14 cellular contexts compared by ENCODE assay signal in the genomic region with DNA sequence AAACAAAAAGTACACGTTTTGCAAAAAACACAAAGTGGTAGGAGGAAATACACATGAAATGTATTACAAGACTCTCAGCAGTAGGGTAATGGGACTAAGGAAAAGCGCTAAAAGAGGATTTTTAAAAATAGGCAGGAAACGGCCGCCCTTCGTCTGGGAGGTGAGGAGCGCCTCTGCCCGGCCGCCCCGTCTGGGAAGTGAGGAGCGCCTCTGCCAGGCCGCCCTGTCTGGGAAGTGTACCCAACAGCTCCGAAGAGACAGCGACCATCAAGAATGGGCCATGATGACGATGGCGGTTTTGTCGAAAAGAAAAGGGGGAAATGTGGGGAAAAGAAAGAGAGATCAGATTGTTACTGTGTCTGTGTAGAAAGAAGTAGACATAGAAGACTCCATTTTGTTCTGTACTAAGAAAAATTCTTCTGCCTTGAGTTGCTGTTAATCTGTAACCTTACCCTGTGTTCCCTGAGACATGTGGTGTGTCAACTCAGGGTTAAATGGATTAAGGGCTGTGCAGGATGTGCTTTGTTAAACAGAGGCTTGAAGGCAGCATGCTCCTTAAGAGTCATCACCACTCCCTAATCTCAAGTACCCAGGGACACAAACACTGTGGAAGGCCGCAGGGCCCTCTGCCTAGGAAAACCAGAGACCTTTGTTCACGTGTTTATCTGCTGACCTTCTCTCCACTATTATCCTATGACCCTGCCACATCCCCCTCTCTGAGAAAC. TPM values are rescaled to one million over a fixed set of nuclear protein-coding genes. Genes with fewer than 3 reads are reported as not detected.
DNase-seq lines count a peak whose midpoint lies in the region; ATAC-seq and TF ChIP-seq lines count a peak whose summit lies in the region.
"Not testable (repeated sequence)": the region's sequence is repeated elsewhere in the genome, so short reads cannot be mapped to it uniquely, and the experiment has no call there.
"Had no signal": no experiment of that assay in that cellular context is flagged by ENCODE, and none has a peak within 500 bp of the region (broad histone marks: within the 10 kb centered on the region; RNA-seq: fewer than 3 reads in every experiment).

No MANE protein-coding gene starts in this region.

- H3K4me1 ChIP-seq in left lung, result not testable (repeated sequence)

- intact Hi-C loops in left lung (cut with DNase I), result not testable (repeated sequence)

- H3K9me3 Mint-ChIP-seq in endothelial cell (ENCODE audit: unreplicated experiment), result not testable (repeated sequence)

- H3K27ac Mint-ChIP-seq in endothelial cell (ENCODE audit: unreplicated experiment), result peak overlapping the region; percentile 24

- peak; percentile 68 for DNase-seq in Caki2 (ENCODE audit: low read depth)
- peak; percentile 66 for DNase-seq in LHCN-M2 (ENCODE audit: low read depth)
- peak; percentile 58 for DNase-seq in SK-N-DZ (ENCODE audit: low spot score)
- not testable (repeated sequence) for DNase-seq in endothelial cell (ENCODE audit: low spot score); left lung
- peak; percentile 51 for DNase-seq in glomerular visceral epithelial cell (ENCODE audit: extremely low spot score)
- DNase-seq in retinal pigment epithelial cell (ENCODE audit: low read depth), result peak; percentile 68

- not testable (repeated sequence) for H3K36me3 ChIP-seq in left lung

- peaks cover 11% of the 10 kb centered on the region for H3K4me1 Mint-ChIP-seq in endothelial cell (ENCODE audit: unreplicated experiment)

- TF ChIP-seq CTCF in endothelial cell (IDR thresholded peaks at IDR 0.05; ENCODE audit: unreplicated experiment); left lung (IDR thresholded peaks at IDR 0.05); retinal pigment epithelial cell (conservative IDR thresholded peaks at IDR 0.05; ENCODE audit: low read depth, low read length): not testable (repeated sequence)

- H3K27me3 ChIP-seq in left lung, result not testable (repeated sequence)

- not testable (repeated sequence) for H3K4me3 ChIP-seq in left lung; retinal pigment epithelial cell (ENCODE audit: low read length)

- not testable (repeated sequence) for H3K36me3 Mint-ChIP-seq in endothelial cell (ENCODE audit: low read depth, unreplicated experiment)

- ATAC-seq in left lung, result peak; percentile 41

- peak overlapping the region in 1 of 2 donors; percentile 33 for H3K27ac ChIP-seq in left lung

- H3K4me3 Mint-ChIP-seq in endothelial cell (ENCODE audit: unreplicated experiment), result not testable (repeated sequence)

- in situ Hi-C loops in Caki2 (cut with HindIII; ENCODE audit: low pct_unique_long_range_greater_than_20kb, low sequenced_read_pairs), result not testable (repeated sequence)

- H3K27me3 Mint-ChIP-seq in endothelial cell (ENCODE audit: unreplicated experiment), result not testable (repeated sequence)

- not testable (repeated sequence) for H3K9me3 ChIP-seq in left lung

RNA-seq across cellular contexts. Expression of a gene that starts 5.2 kb away (rescaled TPM):
- total RNA-seq in Caki2 (2014; rRNA removed; shearing (Covaris generic); ENCODE audit: low replicate concordance), result not detected in 2 replicates
- total RNA-seq in LHCN-M2 (2014; rRNA removed) (not detected in 2 replicates), endothelial cell (ENCODE audit: unreplicated experiment) (0.46 TPM), left lung (1 to 10 TPM in 1 of 2 donors, under 1 TPM in 1; 0.64 to 1.5 TPM)
- polyA plus RNA-seq in LHCN-M2 (2012), result 0.15 TPM
- polyA plus RNA-seq in SK-N-DZ (2014; cell fraction: cytosol; rRNA removed), result 0.30 and 1.6 TPM in 2 replicates
- polyA plus RNA-seq in SK-N-DZ (2014; cell fraction: nucleus; rRNA removed), result 1.2 and 2.6 TPM in 2 replicates
- total RNA-seq: Daoy, RPMI7951 had no signal
- polyA plus RNA-seq: CD4-positive, alpha-beta memory T cell; IgD-negative memory B cell had no signal

RNA-seq across cellular contexts. Expression of a gene that starts 18.5 kb away (rescaled TPM):
- total RNA-seq in Caki2 (2014; rRNA removed; shearing (Covaris generic); ENCODE audit: low replicate concordance), result not detected in 2 replicates
- total RNA-seq in LHCN-M2 (2014; rRNA removed), result not detected in 2 replicates
- polyA plus RNA-seq in LHCN-M2 (2012), result not detected
- polyA plus RNA-seq in SK-N-DZ (2014; cell fraction: cytosol; rRNA removed), result 3.8 TPM in 1 of 2 replicates, not detected in the other
- polyA plus RNA-seq in SK-N-DZ (2014; cell fraction: nucleus; rRNA removed), result not detected in 2 replicates
- total RNA-seq in endothelial cell (ENCODE audit: unreplicated experiment), result 18.8 TPM
- not detected for total RNA-seq in left lung
- total RNA-seq: CD4-positive, alpha-beta memory T cell; Daoy; OCI-LY7; RPMI7951 had no signal
- polyA plus RNA-seq: AG04450; CD4-positive, alpha-beta memory T cell; IgD-negative memory B cell had no signal

RNA-seq across cellular contexts. Expression of a gene that starts 24.1 kb away (rescaled TPM):
- 241 and 276 TPM in 2 replicates for total RNA-seq in Caki2 (2014; rRNA removed; shearing (Covaris generic); ENCODE audit: low replicate concordance)
- total RNA-seq in LHCN-M2 (2014; rRNA removed) (28.7 and 41.0 TPM in 2 replicates), endothelial cell (ENCODE audit: unreplicated experiment) (101 TPM), left lung (100 to 1,000 TPM; 154 to 185 TPM)
- polyA plus RNA-seq in LHCN-M2 (2012), result 142 TPM
- polyA plus RNA-seq in SK-N-DZ (2014; cell fraction: cytosol; rRNA removed), result 41.5 and 44.5 TPM in 2 replicates
- polyA plus RNA-seq in SK-N-DZ (2014; cell fraction: nucleus; rRNA removed), result 25.2 and 62.0 TPM in 2 replicates

RNA-seq across cellular contexts. Expression of a gene that starts 34.2 kb away (rescaled TPM):
- total RNA-seq in Caki2 (2014; rRNA removed; shearing (Covaris generic); ENCODE audit: low replicate concordance), result not detected in 2 replicates
- total RNA-seq in LHCN-M2 (2014; rRNA removed), result not detected in 2 replicates
- polyA plus RNA-seq in LHCN-M2 (2012), result not detected
- polyA plus RNA-seq in SK-N-DZ (2014; cell fraction: cytosol; rRNA removed), result not detected in 2 replicates
- polyA plus RNA-seq in SK-N-DZ (2014; cell fraction: nucleus; rRNA removed), result not detected in 2 replicates
- 3.6 TPM for total RNA-seq in endothelial cell (ENCODE audit: unreplicated experiment)
- total RNA-seq in left lung, result 1 to 10 TPM in 1 of 2 donors, not detected in 1; 1.4 TPM
- total RNA-seq: CD4-positive, alpha-beta memory T cell; Daoy; H9; OCI-LY7; RPMI7951 had no signal
- polyA plus RNA-seq: AG04450; CD4-positive, alpha-beta memory T cell; IgD-negative memory B cell had no signal

RNA-seq across cellular contexts. Expression of a gene that starts 42.2 kb away (rescaled TPM):
- 501 and 509 TPM in 2 replicates for total RNA-seq in Caki2 (2014; rRNA removed; shearing (Covaris generic); ENCODE audit: low replicate concordance)
- 289 and 297 TPM in 2 replicates for total RNA-seq in LHCN-M2 (2014; rRNA removed)
- 335 TPM for polyA plus RNA-seq in LHCN-M2 (2012)
- 252 and 301 TPM in 2 replicates for polyA plus RNA-seq in SK-N-DZ (2014; cell fraction: cytosol; rRNA removed)
- 265 and 301 TPM in 2 replicates for polyA plus RNA-seq in SK-N-DZ (2014; cell fraction: nucleus; rRNA removed)
- total RNA-seq in endothelial cell (ENCODE audit: unreplicated experiment), result 343 TPM
- 100 to 1,000 TPM; 252 to 321 TPM for total RNA-seq in left lung

Comparison
In these comparisons a context has a peak if more than half of its experiments do, and no peak if none do; other contexts are left out.
1. RNA of a gene that starts 18.5 kb away (total RNA-seq): 18.8 TPM in endothelial cell (single experiment); not detected in left lung, not detected in Caki2 and not detected in LHCN-M2; every median in the first group is over 10 times any median in the second.